1 cellular context compared by ENCODE assay signal in the genomic region with DNA sequence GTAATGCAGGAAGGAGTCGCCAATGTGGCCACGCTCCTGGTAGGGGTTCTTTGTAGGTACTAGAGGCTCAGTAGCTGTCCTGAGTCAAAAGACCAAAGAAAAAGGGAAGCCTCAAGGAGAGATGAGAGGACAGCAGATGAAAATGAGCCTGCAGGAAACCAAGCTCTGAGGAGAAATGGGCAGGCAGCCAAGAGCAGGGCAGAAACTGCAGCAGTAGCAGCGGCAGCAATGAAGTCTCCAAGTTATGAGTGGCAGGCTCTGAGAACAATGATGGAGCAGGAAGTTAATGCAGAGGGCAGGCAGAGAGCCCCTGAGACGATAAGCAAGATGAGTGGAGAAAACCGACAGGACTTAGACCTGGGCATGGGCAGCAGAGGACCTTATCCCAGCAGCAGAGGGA.
TF ChIP-seq lines count a peak whose summit lies in the region.

No MANE protein-coding gene starts in this region.

TF ChIP-seq in HEK293, 187 proteins besides CTCF, POLR2A, EP300 and RAD21 (continued from another document):
- TF ChIP-seq, protein P1, sequence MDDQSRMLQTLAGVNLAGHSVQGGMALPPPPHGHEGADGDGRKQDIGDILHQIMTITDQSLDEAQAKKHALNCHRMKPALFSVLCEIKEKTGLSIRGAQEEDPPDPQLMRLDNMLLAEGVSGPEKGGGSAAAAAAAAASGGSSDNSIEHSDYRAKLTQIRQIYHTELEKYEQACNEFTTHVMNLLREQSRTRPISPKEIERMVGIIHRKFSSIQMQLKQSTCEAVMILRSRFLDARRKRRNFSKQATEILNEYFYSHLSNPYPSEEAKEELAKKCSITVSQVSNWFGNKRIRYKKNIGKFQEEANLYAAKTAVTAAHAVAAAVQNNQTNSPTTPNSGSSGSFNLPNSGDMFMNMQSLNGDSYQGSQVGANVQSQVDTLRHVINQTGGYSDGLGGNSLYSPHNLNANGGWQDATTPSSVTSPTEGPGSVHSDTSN (CRISPR knock-in tag; IDR thresholded peaks at IDR 0.05): no peak
- TF ChIP-seq OSR2 (tag by site-specific recombination; IDR thresholded peaks at IDR 0.05) (peak; percentile 77), ZNF48 (tag by site-specific recombination; IDR thresholded peaks at IDR 0.05) (no peak), ZNF335 (tag by site-specific recombination; conservative IDR thresholded peaks at IDR 0.05) (no peak), ZIC2 (tag by site-specific recombination; IDR thresholded peaks at IDR 0.05) (no peak), ZNF2 (tag by site-specific recombination; IDR thresholded peaks at IDR 0.05) (no peak), ZNF133 (tag by site-specific recombination; IDR thresholded peaks at IDR 0.05) (no peak), ZNF211 (tag by site-specific recombination; IDR thresholded peaks at IDR 0.05; ENCODE audit: low read depth) (no peak), WT1 (tag by site-specific recombination; IDR thresholded peaks at IDR 0.05) (no peak)
- TF ChIP-seq, protein P2, sequence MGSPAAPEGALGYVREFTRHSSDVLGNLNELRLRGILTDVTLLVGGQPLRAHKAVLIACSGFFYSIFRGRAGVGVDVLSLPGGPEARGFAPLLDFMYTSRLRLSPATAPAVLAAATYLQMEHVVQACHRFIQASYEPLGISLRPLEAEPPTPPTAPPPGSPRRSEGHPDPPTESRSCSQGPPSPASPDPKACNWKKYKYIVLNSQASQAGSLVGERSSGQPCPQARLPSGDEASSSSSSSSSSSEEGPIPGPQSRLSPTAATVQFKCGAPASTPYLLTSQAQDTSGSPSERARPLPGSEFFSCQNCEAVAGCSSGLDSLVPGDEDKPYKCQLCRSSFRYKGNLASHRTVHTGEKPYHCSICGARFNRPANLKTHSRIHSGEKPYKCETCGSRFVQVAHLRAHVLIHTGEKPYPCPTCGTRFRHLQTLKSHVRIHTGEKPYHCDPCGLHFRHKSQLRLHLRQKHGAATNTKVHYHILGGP (tag by site-specific recombination; IDR thresholded peaks at IDR 0.05): no peak
- TF ChIP-seq, protein P3, sequence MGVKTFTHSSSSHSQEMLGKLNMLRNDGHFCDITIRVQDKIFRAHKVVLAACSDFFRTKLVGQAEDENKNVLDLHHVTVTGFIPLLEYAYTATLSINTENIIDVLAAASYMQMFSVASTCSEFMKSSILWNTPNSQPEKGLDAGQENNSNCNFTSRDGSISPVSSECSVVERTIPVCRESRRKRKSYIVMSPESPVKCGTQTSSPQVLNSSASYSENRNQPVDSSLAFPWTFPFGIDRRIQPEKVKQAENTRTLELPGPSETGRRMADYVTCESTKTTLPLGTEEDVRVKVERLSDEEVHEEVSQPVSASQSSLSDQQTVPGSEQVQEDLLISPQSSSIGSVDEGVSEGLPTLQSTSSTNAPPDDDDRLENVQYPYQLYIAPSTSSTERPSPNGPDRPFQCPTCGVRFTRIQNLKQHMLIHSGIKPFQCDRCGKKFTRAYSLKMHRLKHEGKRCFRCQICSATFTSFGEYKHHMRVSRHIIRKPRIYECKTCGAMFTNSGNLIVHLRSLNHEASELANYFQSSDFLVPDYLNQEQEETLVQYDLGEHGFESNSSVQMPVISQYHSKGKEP (tag by site-specific recombination; IDR thresholded peaks at IDR 0.05): peak; percentile 85
- TF ChIP-seq, protein P4, sequence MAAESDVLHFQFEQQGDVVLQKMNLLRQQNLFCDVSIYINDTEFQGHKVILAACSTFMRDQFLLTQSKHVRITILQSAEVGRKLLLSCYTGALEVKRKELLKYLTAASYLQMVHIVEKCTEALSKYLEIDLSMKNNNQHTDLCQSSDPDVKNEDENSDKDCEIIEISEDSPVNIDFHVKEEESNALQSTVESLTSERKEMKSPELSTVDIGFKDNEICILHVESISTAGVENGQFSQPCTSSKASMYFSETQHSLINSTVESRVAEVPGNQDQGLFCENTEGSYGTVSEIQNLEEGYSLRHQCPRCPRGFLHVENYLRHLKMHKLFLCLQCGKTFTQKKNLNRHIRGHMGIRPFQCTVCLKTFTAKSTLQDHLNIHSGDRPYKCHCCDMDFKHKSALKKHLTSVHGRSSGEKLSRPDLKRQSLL (tag by site-specific recombination; IDR thresholded peaks at IDR 0.05): peak; percentile 63; the same call in 1 of the 2 replicates
- TF ChIP-seq, protein P5, sequence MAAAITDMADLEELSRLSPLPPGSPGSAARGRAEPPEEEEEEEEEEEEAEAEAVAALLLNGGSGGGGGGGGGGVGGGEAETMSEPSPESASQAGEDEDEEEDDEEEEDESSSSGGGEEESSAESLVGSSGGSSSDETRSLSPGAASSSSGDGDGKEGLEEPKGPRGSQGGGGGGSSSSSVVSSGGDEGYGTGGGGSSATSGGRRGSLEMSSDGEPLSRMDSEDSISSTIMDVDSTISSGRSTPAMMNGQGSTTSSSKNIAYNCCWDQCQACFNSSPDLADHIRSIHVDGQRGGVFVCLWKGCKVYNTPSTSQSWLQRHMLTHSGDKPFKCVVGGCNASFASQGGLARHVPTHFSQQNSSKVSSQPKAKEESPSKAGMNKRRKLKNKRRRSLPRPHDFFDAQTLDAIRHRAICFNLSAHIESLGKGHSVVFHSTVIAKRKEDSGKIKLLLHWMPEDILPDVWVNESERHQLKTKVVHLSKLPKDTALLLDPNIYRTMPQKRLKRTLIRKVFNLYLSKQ (tag by site-specific recombination; IDR thresholded peaks at IDR 0.05; ENCODE audit: borderline replicate concordance): no peak
- TF ChIP-seq, protein P6, sequence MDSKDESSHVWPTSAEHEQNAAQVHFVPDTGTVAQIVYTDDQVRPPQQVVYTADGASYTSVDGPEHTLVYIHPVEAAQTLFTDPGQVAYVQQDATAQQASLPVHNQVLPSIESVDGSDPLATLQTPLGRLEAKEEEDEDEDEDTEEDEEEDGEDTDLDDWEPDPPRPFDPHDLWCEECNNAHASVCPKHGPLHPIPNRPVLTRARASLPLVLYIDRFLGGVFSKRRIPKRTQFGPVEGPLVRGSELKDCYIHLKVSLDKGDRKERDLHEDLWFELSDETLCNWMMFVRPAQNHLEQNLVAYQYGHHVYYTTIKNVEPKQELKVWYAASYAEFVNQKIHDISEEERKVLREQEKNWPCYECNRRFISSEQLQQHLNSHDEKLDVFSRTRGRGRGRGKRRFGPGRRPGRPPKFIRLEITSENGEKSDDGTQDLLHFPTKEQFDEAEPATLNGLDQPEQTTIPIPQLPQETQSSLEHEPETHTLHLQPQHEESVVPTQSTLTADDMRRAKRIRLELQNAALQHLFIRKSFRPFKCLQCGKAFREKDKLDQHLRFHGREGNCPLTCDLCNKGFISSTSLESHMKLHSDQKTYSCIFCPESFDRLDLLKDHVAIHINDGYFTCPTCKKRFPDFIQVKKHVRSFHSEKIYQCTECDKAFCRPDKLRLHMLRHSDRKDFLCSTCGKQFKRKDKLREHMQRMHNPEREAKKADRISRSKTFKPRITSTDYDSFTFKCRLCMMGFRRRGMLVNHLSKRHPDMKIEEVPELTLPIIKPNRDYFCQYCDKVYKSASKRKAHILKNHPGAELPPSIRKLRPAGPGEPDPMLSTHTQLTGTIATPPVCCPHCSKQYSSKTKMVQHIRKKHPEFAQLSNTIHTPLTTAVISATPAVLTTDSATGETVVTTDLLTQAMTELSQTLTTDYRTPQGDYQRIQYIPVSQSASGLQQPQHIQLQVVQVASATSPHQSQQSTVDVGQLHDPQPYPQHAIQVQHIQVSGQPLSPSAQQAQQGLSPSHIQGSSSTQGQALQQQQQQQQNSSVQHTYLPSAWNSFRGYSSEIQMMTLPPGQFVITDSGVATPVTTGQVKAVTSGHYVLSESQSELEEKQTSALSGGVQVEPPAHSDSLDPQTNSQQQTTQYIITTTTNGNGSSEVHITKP (tag by site-specific recombination; IDR thresholded peaks at IDR 0.05): no peak
